ENCODE assay signal across 10 cellular contexts in genomic region chr6:96157018-96157565, GRCh38.
DNase-seq lines count a peak whose midpoint lies in the region; ATAC-seq and TF ChIP-seq lines count a peak whose summit lies in the region.
"Had no signal": no experiment of that assay in that cellular context is flagged by ENCODE, and none has a peak within 500 bp of the region (broad histone marks: within the 10 kb centered on the region; RNA-seq: fewer than 3 reads in every experiment).

No MANE protein-coding gene starts in this region.

- ATAC-seq in GM18508 (IDR thresholded peaks at IDR 0.05; ENCODE audit: insufficient read depth, unreplicated experiment): peak; percentile 81
- peak; percentile 89 for ATAC-seq in GM21381 (IDR thresholded peaks at IDR 0.05; ENCODE audit: unreplicated experiment)
- peak; percentile 96 for ATAC-seq in HG03354 (IDR thresholded peaks at IDR 0.05; ENCODE audit: poor library complexity, severe bottlenecking, unreplicated experiment)
- ATAC-seq in lower lobe of right lung: no peak
- ATAC-seq: left lobe of liver had no signal

- in situ Hi-C loops in T47D (cut with HindIII; ENCODE audit: low pct_unique_long_range_greater_than_20kb, low sequenced_read_pairs): no loop called here

- no peaks in the 10 kb centered on the region for H3K4me1 ChIP-seq in lower lobe of right lung

- DNase-seq in T47D (ENCODE audit: low read depth in 1 of 2, low spot score in 1 of 2) (peak; percentile 7 to 44), NCI-H1694 (lab: John Stamatoyannopoulos, UW) (no peak), DMS79 (lab: John Stamatoyannopoulos, UW) (no peak), lower lobe of right lung (no peak), CD1c-positive myeloid dendritic cell (ENCODE audit: extremely low spot score) (no peak)

- no peaks in the 10 kb centered on the region for H3K9me3 ChIP-seq in lower lobe of right lung

- no peak overlapping the region for H3K4me3 ChIP-seq in lower lobe of right lung
- H3K4me3 ChIP-seq: cardiac muscle cell had no signal

- intact Hi-C loops in lower lobe of right lung (cut with DNase I): no loop called here

- H3K27ac ChIP-seq in lower lobe of right lung: no peak overlapping the region
- H3K27ac ChIP-seq: cardiac muscle cell had no signal

- H3K36me3 ChIP-seq in lower lobe of right lung: no peaks in the 10 kb centered on the region
- H3K36me3 ChIP-seq: cardiac muscle cell had no signal

- H3K27me3 ChIP-seq in lower lobe of right lung (ENCODE audit: low read depth): no peaks in the 10 kb centered on the region
- H3K27me3 ChIP-seq: cardiac muscle cell had no signal

- TF ChIP-seq CTCF in lower lobe of right lung (IDR thresholded peaks at IDR 0.05): no peak

Comparison
In these comparisons a context has a peak if more than half of its experiments do, and no peak if none do; other contexts are left out.
1. ATAC-seq: peak in GM18508 (single experiment), GM21381 (single experiment) and HG03354 (single experiment); none in lower lobe of right lung (0 of 2).
2. DNase-seq: peak in T47D (2 of 2); none in NCI-H1694 (single experiment), DMS79 (single experiment), lower lobe of right lung (single experiment) and CD1c-positive myeloid dendritic cell (single experiment).